ENCODE assay signal across 8 cellular contexts in genomic region chr7:41003031-41003925, GRCh38.
DNase-seq lines count a peak whose midpoint lies in the region; ATAC-seq and TF ChIP-seq lines count a peak whose summit lies in the region.

No MANE protein-coding gene starts in this region.

- no peaks in the 10 kb centered on the region for H3F3A ChIP-seq in SU-DHL-6 (ENCODE audit: insufficient read depth)

- ATAC-seq in HG03432 (IDR thresholded peaks at IDR 0.05; ENCODE audit: unreplicated experiment), result peak; percentile 60

- 63 to 73% (median 65%) methylated on average over 10 of the region's 10 CpGs for WGBS in spleen, 5 donors

- H3K4me2 ChIP-seq in SU-DHL-6 (ENCODE audit: low read depth, low read length, poor library complexity, severe bottlenecking), result no peak overlapping the region

- no peaks in the 10 kb centered on the region for H3K4me1 ChIP-seq in spleen

- intact Hi-C loops in spleen (cut with DNase I; ENCODE audit: low total_unique reads), result no loop called here

- H3K36me3 ChIP-seq in SU-DHL-6 (ENCODE audit: low read length) (no peaks in the 10 kb centered on the region), spleen (no peaks in the 10 kb centered on the region)

- H3K9me3 ChIP-seq in SU-DHL-6 (ENCODE audit: insufficient read depth, low read length), result no peaks in the 10 kb centered on the region
- H3K9me3 ChIP-seq in spleen, result no peaks in the 10 kb centered on the region

- no peaks in the 10 kb centered on the region for H4K20me1 ChIP-seq in SU-DHL-6 (ENCODE audit: low read depth, low read length)

- H2AFZ ChIP-seq in SU-DHL-6 (ENCODE audit: low read depth, low read length, severe bottlenecking), result no peak overlapping the region

- no peaks in the 10 kb centered on the region for H3K27me3 ChIP-seq in SU-DHL-6 (ENCODE audit: low read length)
- H3K27me3 ChIP-seq in spleen (replicated peaks in 1 of 7), result no peaks in the 10 kb centered on the region

- H3K4me3 ChIP-seq in SU-DHL-6 (ENCODE audit: insufficient read depth, low read length, poor library complexity, severe bottlenecking), result no peak overlapping the region
- H3K4me3 ChIP-seq in spleen, result no peak overlapping the region

- no peaks in the 10 kb centered on the region for H3K79me2 ChIP-seq in SU-DHL-6 (ENCODE audit: insufficient read depth, low read length)

- no peak overlapping the region for H3K27ac ChIP-seq in SU-DHL-6 (ENCODE audit: low read depth, low read length)
- H3K27ac ChIP-seq in spleen, result no peak overlapping the region

- TF ChIP-seq POLR2A in spleen (IDR thresholded peaks at IDR 0.05), result no peak

- H3K9ac ChIP-seq in SU-DHL-6 (ENCODE audit: low read length), result no peak overlapping the region

- peak; percentile 58 for DNase-seq in A172 (ENCODE audit: low spot score)
- DNase-seq in ELF-1 (ENCODE audit: low read depth, low spot score), result peak; percentile 40
- peak; percentile 65 for DNase-seq in glomerular endothelial cell (ENCODE audit: extremely low read depth, low read depth, low spot score)
- no peak for DNase-seq in spleen
- DNase-seq in T1000 (lab: John Stamatoyannopoulos, UW), result no peak
- DNase-seq in DMS114 treated with DMSO at 0.1 percent for 48 hours (lab: John Stamatoyannopoulos, UW; ENCODE audit: unreplicated experiment), result no peak

- TF ChIP-seq CTCF in SU-DHL-6 (IDR thresholded peaks at IDR 0.05; ENCODE audit: insufficient read depth, low read length, poor library complexity, severe bottlenecking), result peak; percentile 98
- TF ChIP-seq CTCF in spleen (IDR thresholded peaks at IDR 0.05 in 8 of 11, conservative IDR thresholded peaks at IDR 0.05 in 3 of 11), result peak; percentile 25 to 79 (median 59)

- H3K9me2 ChIP-seq in SU-DHL-6 (replicated peaks; ENCODE audit: insufficient read depth, low read length), result no peaks in the 10 kb centered on the region

Comparison
In these comparisons a context has a peak if more than half of its experiments do, and no peak if none do; other contexts are left out.
1. DNase-seq: peak in A172 (single experiment), ELF-1 (single experiment) and glomerular endothelial cell (single experiment); none in spleen (single experiment), T1000 (single experiment) and DMS114 treated with DMSO at 0.1 percent for 48 hours (single experiment).